In genomic region chr2:197867630-197868029, GRCh38 we compare ENCODE assay signal across 17 cellular contexts.
A peak's percentile ranks its signal among the peaks of the same experiment; 100 is the strongest.
DNase-seq lines count a peak whose midpoint lies in the region; ATAC-seq lines count a peak whose summit lies in the region.
"Had no signal": no experiment of that assay in that cellular context is flagged by ENCODE, and none has a peak within 500 bp of the region (broad histone marks: within the 10 kb centered on the region; RNA-seq: fewer than 3 reads in every experiment).

No MANE protein-coding gene starts in this region.

- H3K79me1 ChIP-seq in mesendoderm (ENCODE audit: low read length), result no peaks in the 10 kb centered on the region

- H4K8ac ChIP-seq in mesendoderm (ENCODE audit: low read depth, low read length), result no peak overlapping the region

- WGBS in mesendoderm (ENCODE audit: extremely low coverage, insufficient coverage, low lambda C conversion rate), result no CpG with 5 or more reads among the region's 3 CpGs

- no peaks in the 10 kb centered on the region for H3K79me2 ChIP-seq in mesendoderm (ENCODE audit: control insufficient read depth, insufficient read depth, low read length)

- no peak overlapping the region for H2BK15ac ChIP-seq in mesendoderm (replicated peaks; ENCODE audit: low read depth)

- H3K18ac ChIP-seq in mesendoderm (ENCODE audit: low read length), result peak overlapping the region; percentile 75

- H3K9me3 Mint-ChIP-seq in stimulated activated naive CD8-positive, alpha-beta T cell treated with anti-CD3 and anti-CD28 coated beads, Interleukin-15, Interleukin-2, amounts not matched to agents 100 ng/mL and 50 ng/mL, for 24 hours, result no peaks in the 10 kb centered on the region
- H3K9me3 Mint-ChIP-seq: CD8-positive, alpha-beta memory T cell had no signal

- no peak overlapping the region for H3K4me3 ChIP-seq in mesendoderm (ENCODE audit: low read length)

- H3K4me3 Mint-ChIP-seq in stimulated activated naive CD8-positive, alpha-beta T cell treated with anti-CD3 and anti-CD28 coated beads, Interleukin-15, Interleukin-2, amounts not matched to agents 100 ng/mL and 50 ng/mL, for 24 hours, result no peak overlapping the region
- H3K4me3 Mint-ChIP-seq: B cell; CD8-positive, alpha-beta memory T cell had no signal

- ATAC-seq in stimulated activated naive CD8-positive, alpha-beta T cell treated with anti-CD3 and anti-CD28 coated beads, Interleukin-15, Interleukin-2, amounts not matched to agents 100 U/mL and 50 U/mL, for 24 hours, result no peak

- no peak overlapping the region for H2BK120ac ChIP-seq in mesendoderm (ENCODE audit: low read depth, low read length)

- no peak overlapping the region for H3K56ac ChIP-seq in mesendoderm (ENCODE audit: low read length)

- H3K4ac ChIP-seq in mesendoderm (ENCODE audit: low read depth, low read length), result no peak overlapping the region

- H3K4me1 ChIP-seq in mesendoderm (ENCODE audit: control insufficient read depth, low read depth, low read length), result no peaks in the 10 kb centered on the region

- H3K9ac ChIP-seq in mesendoderm (ENCODE audit: low read length), result no peak overlapping the region

- no peak overlapping the region for H3K27ac ChIP-seq in mesendoderm (ENCODE audit: low read depth, low read length)

- no peak overlapping the region for H3K4me2 ChIP-seq in mesendoderm (ENCODE audit: low read length)

- H2BK5ac ChIP-seq in mesendoderm (ENCODE audit: low read length), result no peak overlapping the region

- no peaks in the 10 kb centered on the region for H3K36me3 ChIP-seq in mesendoderm (ENCODE audit: control insufficient read depth, insufficient read depth, low read length)

- no peaks in the 10 kb centered on the region for H3K27me3 ChIP-seq in mesendoderm (ENCODE audit: insufficient read depth, low read length, poor library complexity)

- no peak overlapping the region for H2AK5ac ChIP-seq in mesendoderm (ENCODE audit: low read length)

- no peaks in the 10 kb centered on the region for H3K36me3 Mint-ChIP-seq in stimulated activated naive CD8-positive, alpha-beta T cell treated with anti-CD3 and anti-CD28 coated beads, Interleukin-15, Interleukin-2, amounts not matched to agents 100 ng/mL and 50 ng/mL, for 24 hours (ENCODE audit: low read depth)
- H3K36me3 Mint-ChIP-seq: CD8-positive, alpha-beta memory T cell had no signal

- H3K27me3 Mint-ChIP-seq in stimulated activated naive CD8-positive, alpha-beta T cell treated with anti-CD3 and anti-CD28 coated beads, Interleukin-15, Interleukin-2, amounts not matched to agents 100 ng/mL and 50 ng/mL, for 24 hours, result no peaks in the 10 kb centered on the region

- DNase-seq in stimulated activated naive CD8-positive, alpha-beta T cell treated with anti-CD3 and anti-CD28 coated beads, Interleukin-15, Interleukin-2, amounts not matched to agents 100 U/mL and 50 U/mL, for 24 hours, result no peak
- DNase-seq in amniotic epithelial cell (ENCODE audit: low read depth), result peak; percentile 8
- peak; percentile 48 for DNase-seq in mesendoderm
- no peak for DNase-seq in stimulated activated CD4-positive, alpha-beta T cell treated with anti-CD3 and anti-CD28 coated beads, Interleukin-4, amount 100 ng/mL, for 4 hours
- DNase-seq in stimulated activated CD4-positive, alpha-beta T cell treated with anti-CD3 and anti-CD28 coated beads, Interleukin-12 subunit alpha, Interleukin-12 subunit beta, amount 100 ng/mL, for 4 hours, result no peak
- no peak for DNase-seq in anterior cingulate cortex (lab: John Stamatoyannopoulos, UW)
- DNase-seq: CD8-positive, alpha-beta memory T cell; DND-41; GDM1; HCEC 1CT; MV-4-11; NCI-H1417 treated with DMSO at 0.1 percent for 48 hours; NCI-H2029 treated with DMSO at 0.1 percent for 48 hours; NCI-H510A treated with DMSO at 0.1 percent for 48 hours; RPMI8226 had no signal

- peaks cover 55% of the 10 kb centered on the region for H3K4me1 Mint-ChIP-seq in stimulated activated naive CD8-positive, alpha-beta T cell treated with anti-CD3 and anti-CD28 coated beads, Interleukin-15, Interleukin-2, amounts not matched to agents 100 ng/mL and 50 ng/mL, for 24 hours (ENCODE audit: low read depth)
- H3K4me1 Mint-ChIP-seq: B cell had no signal

- H4K5ac ChIP-seq in mesendoderm (ENCODE audit: low read length), result no peak overlapping the region

- H3K23ac ChIP-seq in mesendoderm (ENCODE audit: low read length), result no peak overlapping the region

- peak overlapping the region; percentile 23 for H3K27ac Mint-ChIP-seq in stimulated activated naive CD8-positive, alpha-beta T cell treated with anti-CD3 and anti-CD28 coated beads, Interleukin-15, Interleukin-2, amounts not matched to agents 100 ng/mL and 50 ng/mL, for 24 hours
- H3K27ac Mint-ChIP-seq: B cell had no signal

Comparison
In these comparisons a context has a peak if more than half of its experiments do, and no peak if none do; other contexts are left out.
1. DNase-seq: peak in amniotic epithelial cell (single experiment) and mesendoderm (single experiment); none in stimulated activated naive CD8-positive, alpha-beta T cell treated with anti-CD3 and anti-CD28 coated beads, Interleukin-15, Interleukin-2, amounts not matched to agents 100 U/mL and 50 U/mL, for 24 hours (single experiment), stimulated activated CD4-positive, alpha-beta T cell treated with anti-CD3 and anti-CD28 coated beads, Interleukin-4, amount 100 ng/mL, for 4 hours (0 of 2), stimulated activated CD4-positive, alpha-beta T cell treated with anti-CD3 and anti-CD28 coated beads, Interleukin-12 subunit alpha, Interleukin-12 subunit beta, amount 100 ng/mL, for 4 hours (single experiment) and anterior cingulate cortex (0 of 58).